ENCODE assay signal across 25 cellular contexts in the genomic region with DNA sequence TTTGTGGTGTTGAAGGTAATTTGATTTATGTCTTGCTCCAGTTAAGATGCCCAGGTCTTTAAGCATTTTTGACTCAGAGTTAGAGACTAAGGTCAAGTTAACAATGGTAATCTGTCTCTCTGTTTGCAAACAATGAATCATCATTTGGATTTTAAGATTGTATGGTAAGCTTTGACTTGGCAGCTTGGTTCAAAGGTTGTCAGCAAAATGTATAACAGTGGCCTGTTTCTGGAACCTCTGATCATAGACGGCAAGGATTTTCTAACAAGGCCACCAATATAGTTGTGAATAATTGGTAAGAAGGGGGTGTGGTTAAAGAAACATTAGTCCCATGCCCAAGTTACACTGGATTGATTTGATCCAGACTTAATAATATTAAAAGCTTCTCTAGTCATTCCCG.
DNase-seq lines count a peak whose midpoint lies in the region; ATAC-seq, FAIRE-seq and TF ChIP-seq lines count a peak whose summit lies in the region.
"Had no signal": no experiment of that assay in that cellular context is flagged by ENCODE, and none has a peak within 500 bp of the region (broad histone marks: within the 10 kb centered on the region; RNA-seq: fewer than 3 reads in every experiment).

No MANE protein-coding gene starts in this region.

- TF ChIP-seq RAD21 in A549 (conservative IDR thresholded peaks at IDR 0.05 in 1 of 2, IDR thresholded peaks at IDR 0.05 in 1 of 2): no peak

- H3K4me3 ChIP-seq in A549: no peak overlapping the region
- no peak overlapping the region for H3K4me3 ChIP-seq in bronchial epithelial cell (ENCODE audit: low read depth, low read length)
- no peak overlapping the region for H3K4me3 ChIP-seq in Peyer's patch
- H3K4me3 ChIP-seq in naive thymus-derived CD4-positive, alpha-beta T cell (ENCODE audit: low read length): no peak overlapping the region
- H3K4me3 ChIP-seq: coronary artery, prostate gland, suprapubic skin, vagina had no signal

- peak; percentile 50 to 60; a peak in 4 of 6 replicates for ATAC-seq in A549
- no peak for ATAC-seq in GM18505 (IDR thresholded peaks at IDR 0.05; ENCODE audit: unreplicated experiment)
- ATAC-seq in naive thymus-derived CD4-positive, alpha-beta T cell: no peak
- ATAC-seq: activated CD8-positive, alpha-beta T cell treated with anti-CD3 and anti-CD28 coated beads for 36 hours had no signal

- peak in 1 of 2 experiments; percentile 44 for DNase-seq in A549 (ENCODE audit: low read depth in 1 of 2, low spot score in 1 of 2)
- DNase-seq in HEK293T (ENCODE audit: extremely low spot score): no peak
- DNase-seq in bronchial epithelial cell (ENCODE audit: low read depth): peak; percentile 76
- peak; percentile 62 for DNase-seq in kidney tubule cell (ENCODE audit: low spot score)
- DNase-seq in Peyer's patch: no peak
- DNase-seq in naive thymus-derived CD4-positive, alpha-beta T cell: no peak
- DNase-seq in superior temporal gyrus (ENCODE audit: extremely low spot score): no peak
- DNase-seq: activated B cell treated with CpG ODN at 0.5 μM for 24 hours; activated CD8-positive, alpha-beta T cell treated with anti-CD3 and anti-CD28 coated beads for 36 hours; activated gamma-delta T cell; activated T-cell treated with anti-CD3 and anti-CD28 coated beads for 4 hours; DMS79 treated with DMSO at 0.1 percent for 48 hours; immature natural killer cell; NCI-H1105 treated with DMSO at 0.1 percent for 48 hours; NCI-H510A treated with DMSO at 0.1 percent for 48 hours; NK-92 treated with Interleukin-12 subunit alpha and Interleukin-12 subunit beta, amount 100 ng/mL, for 24 hours; RPMI8226; T1000 had no signal

- no peak overlapping the region for H3K27ac Mint-ChIP-seq in naive thymus-derived CD4-positive, alpha-beta T cell
- H3K27ac Mint-ChIP-seq: activated B cell treated with CpG ODN at 0.5 μM for 24 hours; activated CD8-positive, alpha-beta T cell treated with anti-CD3 and anti-CD28 coated beads for 36 hours; immature natural killer cell had no signal

- H3K27me3 Mint-ChIP-seq in naive thymus-derived CD4-positive, alpha-beta T cell: no peaks in the 10 kb centered on the region
- H3K27me3 Mint-ChIP-seq: activated B cell treated with CpG ODN at 0.5 μM for 24 hours; activated CD8-positive, alpha-beta T cell treated with anti-CD3 and anti-CD28 coated beads for 36 hours had no signal

- H3K9me3 Mint-ChIP-seq in naive thymus-derived CD4-positive, alpha-beta T cell: no peaks in the 10 kb centered on the region
- H3K9me3 Mint-ChIP-seq: activated B cell treated with CpG ODN at 0.5 μM for 24 hours; activated CD8-positive, alpha-beta T cell treated with anti-CD3 and anti-CD28 coated beads for 36 hours had no signal

- H3K27ac ChIP-seq in A549: no peak overlapping the region
- H3K27ac ChIP-seq in Peyer's patch: peak overlapping the region in 2 of 4 donors; percentile 2 to 38
- no peak overlapping the region for H3K27ac ChIP-seq in naive thymus-derived CD4-positive, alpha-beta T cell (ENCODE audit: low read depth, low read length)
- H3K27ac ChIP-seq: coronary artery, prostate gland, suprapubic skin, vagina had no signal

- H3K4me1 ChIP-seq in A549: peaks cover 16% of the 10 kb centered on the region
- no peaks in the 10 kb centered on the region for H3K4me1 ChIP-seq in Peyer's patch
- no peaks in the 10 kb centered on the region for H3K4me1 ChIP-seq in naive thymus-derived CD4-positive, alpha-beta T cell (ENCODE audit: control insufficient read depth in 2 of 2, insufficient read depth in 2 of 2, low read length in 2 of 2)
- H3K4me1 ChIP-seq: prostate gland, suprapubic skin, vagina had no signal

- no peaks in the 10 kb centered on the region for H3K4me1 Mint-ChIP-seq in naive thymus-derived CD4-positive, alpha-beta T cell
- H3K4me1 Mint-ChIP-seq: activated B cell treated with CpG ODN at 0.5 μM for 24 hours, immature natural killer cell had no signal

- H3K36me3 Mint-ChIP-seq in naive thymus-derived CD4-positive, alpha-beta T cell: no peaks in the 10 kb centered on the region
- H3K36me3 Mint-ChIP-seq: immature natural killer cell had no signal

- H3K36me3 ChIP-seq in bronchial epithelial cell (ENCODE audit: control insufficient read depth, insufficient read depth, low read length): no peaks in the 10 kb centered on the region
- no peaks in the 10 kb centered on the region for H3K36me3 ChIP-seq in Peyer's patch
- no peaks in the 10 kb centered on the region for H3K36me3 ChIP-seq in naive thymus-derived CD4-positive, alpha-beta T cell (ENCODE audit: control insufficient read depth in 2 of 3, insufficient read depth in 3 of 3, low read length in 3 of 3)
- H3K36me3 ChIP-seq: prostate gland, suprapubic skin, vagina had no signal

- H3K9me3 ChIP-seq in A549 (no peaks in the 10 kb centered on the region), Peyer's patch (no peaks in the 10 kb centered on the region)
- no peaks in the 10 kb centered on the region for H3K9me3 ChIP-seq in naive thymus-derived CD4-positive, alpha-beta T cell (ENCODE audit: control insufficient read depth in 2 of 3, low read length in 3 of 3)
- H3K9me3 ChIP-seq: prostate gland, suprapubic skin, vagina had no signal

- intact Hi-C loops in naive thymus-derived CD4-positive, alpha-beta T cell (cut with micrococcal nuclease): no loop called here

- H3K4me2 ChIP-seq in A549: peak overlapping the region; percentile 58

- POLR2A ChIA-PET in A549 (lab: Yijun Ruan, JAX): no interaction called here
- POLR2A ChIA-PET in HEK293T (lab: Yijun Ruan, JAX): no interaction called here
- POLR2A ChIA-PET in naive thymus-derived CD4-positive, alpha-beta T cell (lab: Charles Lee): no interaction called here

- no peak overlapping the region for H3K4me3 Mint-ChIP-seq in naive thymus-derived CD4-positive, alpha-beta T cell
- H3K4me3 Mint-ChIP-seq: activated B cell treated with CpG ODN at 0.5 μM for 24 hours; activated CD8-positive, alpha-beta T cell treated with anti-CD3 and anti-CD28 coated beads for 36 hours; immature natural killer cell had no signal

- CTCF ChIA-PET in A549 (lab: Yijun Ruan, JAX): interaction anchor here (0.8 to 1.3 kb wide), 2 partner anchors 24 to 798 kb away, joined by 3 to 5 read pairs; no protein-coding TSS in a partner anchor
- CTCF ChIA-PET in HEK293T (lab: Yijun Ruan, JAX): no interaction called here
- CTCF ChIA-PET in naive thymus-derived CD4-positive, alpha-beta T cell (lab: Charles Lee): no interaction called here

- TF ChIP-seq POLR2A in A549 (IDR thresholded peaks at IDR 0.05; ENCODE audit: low read length) (no peak), GM18505 (IDR thresholded peaks at IDR 0.05; ENCODE audit: borderline replicate concordance, extremely low read depth, insufficient read depth, insufficient read length) (no peak), Peyer's patch (IDR thresholded peaks at IDR 0.05) (no peak)

- H3K27me3 ChIP-seq in bronchial epithelial cell (ENCODE audit: control insufficient read depth, insufficient read depth, low read length) (no peaks in the 10 kb centered on the region), Peyer's patch (no peaks in the 10 kb centered on the region)
- no peaks in the 10 kb centered on the region for H3K27me3 ChIP-seq in naive thymus-derived CD4-positive, alpha-beta T cell (ENCODE audit: control insufficient read depth in 2 of 2, insufficient read depth in 2 of 2, low read length in 2 of 2)
- H3K27me3 ChIP-seq: suprapubic skin, vagina had no signal

- no peak for TF ChIP-seq EP300 in A549 (IDR thresholded peaks at IDR 0.05)

- FAIRE-seq in A549 (lab: Jason Lieb, UNC) (no peak), bronchial epithelial cell (lab: Jason Lieb, UNC) (no peak)
- FAIRE-seq: GM12892, GM19239 had no signal

- TF ChIP-seq CTCF in A549 (IDR thresholded peaks at IDR 0.05) (no peak), bronchial epithelial cell (IDR thresholded peaks at IDR 0.05; ENCODE audit: insufficient read depth, low read length, severe bottlenecking) (no peak), Peyer's patch (IDR thresholded peaks at IDR 0.05) (no peak)

- WGBS in A549 (ENCODE audit: missing lambda C conversion rate): 16% methylated on average over 2 of the region's 2 CpGs

TF ChIP-seq in A549, 52 proteins besides CTCF, POLR2A, EP300 and RAD21:
- TF ChIP-seq GATA3 (IDR thresholded peaks at IDR 0.05; ENCODE audit: borderline replicate concordance) (peak; percentile 19; the same call in 1 of the 2 replicates), CBX8 (IDR thresholded peaks at IDR 0.05) (no peak), JUNB (IDR thresholded peaks at IDR 0.05) (0 out of 2 replicates have a peak, but pooled peaks have one; percentile 31)

TF ChIP-seq in HEK293T, 16 proteins besides CTCF, POLR2A, EP300 and RAD21:
- TF ChIP-seq FOXM1 (IDR thresholded peaks at IDR 0.05; ENCODE audit: borderline replicate concordance) (no peak), PKNOX1 (IDR thresholded peaks at IDR 0.05) (0 out of 2 replicates have a peak, but pooled peaks have one; percentile 28)

Comparison
In these comparisons a context has a peak if more than half of its experiments do, and no peak if none do; other contexts are left out.
1. ATAC-seq: peak in A549 (2 of 2); none in GM18505 (single experiment) and naive thymus-derived CD4-positive, alpha-beta T cell (single experiment).
2. DNase-seq: peak in bronchial epithelial cell (single experiment) and kidney tubule cell (single experiment); none in HEK293T (single experiment), Peyer's patch (0 of 3), naive thymus-derived CD4-positive, alpha-beta T cell (0 of 9) and superior temporal gyrus (single experiment).